ENCODE assay signal across 8 cellular contexts in genomic region chr3:66372681-66373350, GRCh38.
DNase-seq lines count a peak whose midpoint lies in the region; ATAC-seq, FAIRE-seq and TF ChIP-seq lines count a peak whose summit lies in the region.

No MANE protein-coding gene starts in this region.

- peak; percentile 37 for DNase-seq in EH (ENCODE audit: low read depth)
- peak; percentile 16 for DNase-seq in NCI-H1092 (lab: John Stamatoyannopoulos, UW)
- peak; percentile 56 for DNase-seq in activated gamma-delta T cell treated with Interleukin-2 at 50 U/mL for 16 hours
- DNase-seq in iris pigment epithelial cell (ENCODE audit: low read depth) = peak; percentile 31
- no peak for DNase-seq in GM12892 (ENCODE audit: insufficient read length)
- DNase-seq in HPDE6-E6E7 (ENCODE audit: extremely low spot score) = no peak
- no peak for DNase-seq in KG1 (lab: John Stamatoyannopoulos, UW)

- no peak for FAIRE-seq in GM12892 (lab: Jason Lieb, UNC)

- ATAC-seq in esophagus mucosa = no peak

- TF ChIP-seq POLR2A in GM12892 (IDR thresholded peaks at IDR 0.05; ENCODE audit: low read depth, low read length) = no peak

Comparison
In these comparisons a context has a peak if more than half of its experiments do, and no peak if none do; other contexts are left out.
1. DNase-seq: peak in EH (single experiment), NCI-H1092 (single experiment), activated gamma-delta T cell treated with Interleukin-2 at 50 U/mL for 16 hours (single experiment) and iris pigment epithelial cell (single experiment); none in GM12892 (single experiment), HPDE6-E6E7 (single experiment) and KG1 (single experiment).